ENCODE assay signal across 21 cellular contexts in the genomic region with DNA sequence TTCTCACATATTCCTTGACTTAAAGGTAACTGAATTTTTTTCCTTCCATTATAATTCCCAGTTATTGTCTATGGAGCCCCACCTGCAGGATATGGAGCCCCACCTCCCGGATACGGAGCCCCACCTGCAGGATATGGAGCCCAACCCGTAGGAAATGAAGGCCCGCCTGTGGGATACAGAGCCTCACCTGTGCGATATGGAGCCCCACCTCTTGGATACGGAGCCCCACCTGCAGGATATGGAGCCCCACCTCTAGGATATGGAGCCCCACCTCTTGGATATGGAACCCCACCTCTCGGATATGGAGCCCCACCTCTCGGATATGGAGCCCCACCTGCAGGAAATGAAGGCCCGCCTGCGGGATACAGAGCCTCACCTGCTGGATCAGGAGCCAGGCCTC. TPM values are rescaled to one million over a fixed set of nuclear protein-coding genes. Genes with fewer than 3 reads are reported as not detected.
DNase-seq lines count a peak whose midpoint lies in the region; FAIRE-seq and TF ChIP-seq lines count a peak whose summit lies in the region.
"Had no signal": no experiment of that assay in that cellular context is flagged by ENCODE, and none has a peak within 500 bp of the region (broad histone marks: within the 10 kb centered on the region; RNA-seq: fewer than 3 reads in every experiment).

No MANE protein-coding gene starts in this region.

- H3K4me2 ChIP-seq in H1 (ENCODE audit: insufficient read depth in 1 of 2, low read depth in 2 of 2, low read length in 2 of 2) (no peak overlapping the region), OCI-LY7 (ENCODE audit: low read length) (no peak overlapping the region)
- H3K4me2 ChIP-seq: BLaER1 treated with 17β-estradiol and CSF1 and Interleukin-3, amounts not matched to agents 10 nM and 100 nM had no signal

- CTCF ChIA-PET in HEK293 (lab: Yijun Ruan, JAX), result interaction anchor here (0.8 to 1.8 kb wide), 2 partner anchors 10 to 64 kb away, joined by 3 to 5 read pairs; partner anchors contain the start of gene NDUFA6
- CTCF ChIA-PET in H1 (lab: Charles Lee; ENCODE audit: partially characterized antibody), result no interaction called here
- CTCF ChIA-PET in OCI-LY7 (lab: Charles Lee; ENCODE audit: unreplicated experiment), result no interaction called here
- CTCF ChIA-PET in activated CD4-positive, alpha-beta T cell treated with anti-CD3 and anti-CD28 coated beads, Interleukin-2, amount 10 ng/mL, durations not matched to agents 7 days and 5 days (lab: Charles Lee), result interaction anchor here (0.5 kb wide), 1 partner anchor 335 kb away, joined by 3 read pairs; no protein-coding TSS in a partner anchor

- TF ChIP-seq POLR2A in H1 (IDR thresholded peaks at IDR 0.05; ENCODE audit: control extremely low read depth in 1 of 2, low read depth in 2 of 2, low read length in 2 of 2), result no peak

- H3K23ac ChIP-seq in H1 (ENCODE audit: insufficient read length), result no peak overlapping the region

- H3K4me3 ChIP-seq in HEK293 (ENCODE audit: low read depth, low read length), result no peak overlapping the region
- H3K4me3 ChIP-seq in H1 (ENCODE audit: extremely low read depth in 1 of 4, insufficient read depth in 2 of 4, low read depth in 3 of 4, low read length in 4 of 4), result no peak overlapping the region
- no peak overlapping the region for H3K4me3 ChIP-seq in OCI-LY7 (ENCODE audit: low read depth, low read length, poor library complexity, severe bottlenecking)
- H3K4me3 ChIP-seq: BLaER1 treated with 17β-estradiol and CSF1 and Interleukin-3, amounts not matched to agents 10 nM and 100 nM had no signal

- H2AFZ ChIP-seq in H1 (ENCODE audit: low read length), result 0 out of 2 replicates have a peak overlapping the region, but pooled peaks have one; percentile 36
- no peak overlapping the region for H2AFZ ChIP-seq in OCI-LY7 (ENCODE audit: low read length)

- H4K5ac ChIP-seq in H1 (ENCODE audit: insufficient read length, low read depth, low read length), result no peak overlapping the region

- H3K9me2 ChIP-seq in OCI-LY7 (ENCODE audit: insufficient read depth, low read length), result no peaks in the 10 kb centered on the region; the same call in 1 of the 2 replicates

- no peak overlapping the region for H3K4me3 Mint-ChIP-seq in activated CD4-positive, alpha-beta T cell treated with anti-CD3 and anti-CD28 coated beads, Interleukin-2, amount 10 ng/mL, durations not matched to agents 7 days and 5 days
- H3K4me3 Mint-ChIP-seq: CD14-positive monocyte; CD4-positive, alpha-beta memory T cell; HFFc6 had no signal

- WGBS in H1 (ENCODE audit: extremely low coverage in 1 of 2, insufficient coverage in 1 of 2, insufficient read length in 1 of 2, insufficient replicate concordance in 2 of 2, low coverage in 1 of 2, low lambda C conversion rate in 2 of 2, missing lambda C conversion rate in 1 of 2), 2 experiments, result 85% methylated on average over 10 of the region's 10 CpGs; no CpG with 5 or more reads in 1 of the 2 experiments

- no peak for FAIRE-seq in H1 (lab: Jason Lieb, UNC)
- FAIRE-seq: A204.1, G401.6, GM12892, H54 had no signal

- no peaks in the 10 kb centered on the region for H3K23me2 ChIP-seq in H1 (ENCODE audit: low read depth, low read length)

- peaks cover 14% of the 10 kb centered on the region for H3K36me3 Mint-ChIP-seq in activated CD4-positive, alpha-beta T cell treated with anti-CD3 and anti-CD28 coated beads, Interleukin-2, amount 10 ng/mL, durations not matched to agents 7 days and 5 days (ENCODE audit: low read depth)
- H3K36me3 Mint-ChIP-seq: CD14-positive monocyte; CD4-positive, alpha-beta memory T cell had no signal

- no peak overlapping the region for H2BK15ac ChIP-seq in H1 (ENCODE audit: low read length)

- H3K27me3 Mint-ChIP-seq in activated CD4-positive, alpha-beta T cell treated with anti-CD3 and anti-CD28 coated beads, Interleukin-2, amount 10 ng/mL, durations not matched to agents 7 days and 5 days, result peaks cover 2% of the 10 kb centered on the region
- H3K27me3 Mint-ChIP-seq: CD4-positive, alpha-beta memory T cell had no signal

- no peak overlapping the region for H2BK5ac ChIP-seq in H1 (ENCODE audit: low read depth, low read length)

- intact Hi-C loops in OCI-LY7 (cut with micrococcal nuclease; ENCODE audit: unreplicated experiment), result no loop called here

- H2AK5ac ChIP-seq in H1 (ENCODE audit: low read depth, low read length), result no peak overlapping the region

- H3K14ac ChIP-seq in H1 (ENCODE audit: insufficient read length), result no peak overlapping the region

- no peaks in the 10 kb centered on the region; a peak in 1 of 7 replicates for H3K27me3 ChIP-seq in H1 (replicated peaks in 1 of 4; ENCODE audit: control insufficient read depth in 3 of 4, extremely low read depth in 1 of 4, insufficient read depth in 3 of 4, low read length in 3 of 4)
- H3K27me3 ChIP-seq: BE2C; BLaER1 treated with 17β-estradiol and CSF1 and Interleukin-3, amounts not matched to agents 10 nM and 100 nM had no signal

- H4K20me1 ChIP-seq in H1 (replicated peaks in 1 of 2; ENCODE audit: control insufficient read depth in 1 of 2, insufficient read depth in 2 of 2, low read length in 2 of 2) (no peaks in the 10 kb centered on the region), OCI-LY7 (ENCODE audit: insufficient read depth, low read length) (no peaks in the 10 kb centered on the region)
- H4K20me1 ChIP-seq: BLaER1 treated with 17β-estradiol and CSF1 and Interleukin-3, amounts not matched to agents 10 nM and 100 nM had no signal

- no peak overlapping the region for H3K4ac ChIP-seq in H1 (replicated peaks; ENCODE audit: insufficient read length, low read depth, low read length)

- POLR2A ChIA-PET in HEK293 (lab: Yijun Ruan, JAX) (no interaction called here), H1 (lab: Charles Lee; ENCODE audit: partially characterized antibody) (no interaction called here), OCI-LY7 (lab: Charles Lee) (interaction anchor here (0.6 kb wide), 1 partner anchor 24 kb away, joined by 3 read pairs; no protein-coding TSS in a partner anchor)
- POLR2A ChIA-PET in activated CD4-positive, alpha-beta T cell treated with anti-CD3 and anti-CD28 coated beads, Interleukin-2, amount 10 ng/mL, durations not matched to agents 7 days and 5 days (lab: Charles Lee), result no interaction called here

- H3K9me3 Mint-ChIP-seq in activated CD4-positive, alpha-beta T cell treated with anti-CD3 and anti-CD28 coated beads, Interleukin-2, amount 10 ng/mL, durations not matched to agents 7 days and 5 days, result peaks cover 11% of the 10 kb centered on the region
- H3K9me3 Mint-ChIP-seq: CD4-positive, alpha-beta memory T cell; HFFc6 had no signal

- peaks cover 37% of the 10 kb centered on the region for H3K4me1 Mint-ChIP-seq in activated CD4-positive, alpha-beta T cell treated with anti-CD3 and anti-CD28 coated beads, Interleukin-2, amount 10 ng/mL, durations not matched to agents 7 days and 5 days

- H3K27ac ChIP-seq in HEK293 (ENCODE audit: extremely low read depth, low read depth, low read length) (no peak overlapping the region), H1 (ENCODE audit: low read depth, low read length) (no peak overlapping the region), OCI-LY7 (ENCODE audit: low read depth, low read length, poor library complexity, severe bottlenecking) (no peak overlapping the region)
- H3K27ac ChIP-seq: 22Rv1; BLaER1 treated with 17β-estradiol and CSF1 and Interleukin-3, amounts not matched to agents 10 nM and 100 nM had no signal

- no peak overlapping the region for H3K9ac ChIP-seq in H1 (replicated peaks in 1 of 4; ENCODE audit: extremely low read depth in 1 of 4, low read depth in 3 of 4, low read length in 3 of 4)
- H3K9ac ChIP-seq: BLaER1 treated with 17β-estradiol and CSF1 and Interleukin-3, amounts not matched to agents 10 nM and 100 nM had no signal

- H3K9me3 ChIP-seq in HEK293 (ENCODE audit: control insufficient read depth, insufficient read depth, low read depth, low read length) (no peaks in the 10 kb centered on the region), H1 (ENCODE audit: insufficient read depth in 2 of 2, low read depth in 1 of 2, low read length in 1 of 2) (no peaks in the 10 kb centered on the region), OCI-LY7 (ENCODE audit: low read length) (no peaks in the 10 kb centered on the region)
- H3K9me3 ChIP-seq: BE2C had no signal

- H3K56ac ChIP-seq in H1 (replicated peaks; ENCODE audit: insufficient read length, low read depth, low read length), result no peak overlapping the region

- TF ChIP-seq CTCF in HEK293 (tag by site-specific recombination; IDR thresholded peaks at IDR 0.05), result no peak
- TF ChIP-seq CTCF in H1 (IDR thresholded peaks at IDR 0.05; ENCODE audit: control extremely low read depth in 1 of 3, insufficient read depth in 1 of 3, low read depth in 1 of 3, low read length in 3 of 3), result no peak
- TF ChIP-seq CTCF in OCI-LY7 (conservative IDR thresholded peaks at IDR 0.05; ENCODE audit: low read length), result no peak

- H3K4me1 ChIP-seq in HEK293 (ENCODE audit: control insufficient read depth, insufficient read depth, low read length) (no peaks in the 10 kb centered on the region), H1 (replicated peaks in 1 of 4; ENCODE audit: control insufficient read depth in 3 of 4, insufficient read depth in 4 of 4, low read length in 3 of 4) (no peaks in the 10 kb centered on the region), OCI-LY7 (ENCODE audit: insufficient read depth, low read length, poor library complexity, severe bottlenecking) (peaks cover 7% of the 10 kb centered on the region)
- H3K4me1 ChIP-seq: BE2C had no signal

- H4K8ac ChIP-seq in H1 (ENCODE audit: extremely low read depth, insufficient read depth, low read length), result no peak overlapping the region

- H2BK20ac ChIP-seq in H1 (ENCODE audit: low read length), result no peak overlapping the region

- no peak overlapping the region for H2BK120ac ChIP-seq in H1 (replicated peaks; ENCODE audit: low read depth, low read length)

- H3K18ac ChIP-seq in H1 (ENCODE audit: extremely low read depth, low read length), result no peak overlapping the region

- H3K79me1 ChIP-seq in H1 (ENCODE audit: low read depth, low read length), result no peaks in the 10 kb centered on the region

- no peak for TF ChIP-seq RAD21 in H1 (IDR thresholded peaks at IDR 0.05 in 1 of 2, conservative IDR thresholded peaks at IDR 0.05 in 1 of 2; ENCODE audit: low read depth in 2 of 2, low read length in 2 of 2)

- no peak overlapping the region for H2BK12ac ChIP-seq in H1 (ENCODE audit: low read depth, low read length)

- no TSS peak for BruUV-seq in OCI-LY7 (replicated peaks; lab: Mats Ljungman, UMichigan)

- H3K79me2 ChIP-seq in H1 (ENCODE audit: control insufficient read depth in 1 of 2, insufficient read depth in 2 of 2, low read length in 2 of 2) (no peaks in the 10 kb centered on the region), OCI-LY7 (ENCODE audit: insufficient read depth, low read depth, low read length) (no peaks in the 10 kb centered on the region)

- no peaks in the 10 kb centered on the region for H3K36me3 ChIP-seq in HEK293 (ENCODE audit: control insufficient read depth in 2 of 2, insufficient read depth in 1 of 2, low read length in 2 of 2)
- H3K36me3 ChIP-seq in H1 (ENCODE audit: control insufficient read depth in 2 of 4, insufficient read depth in 4 of 4, low read length in 3 of 4), result no peaks in the 10 kb centered on the region
- no peaks in the 10 kb centered on the region for H3K36me3 ChIP-seq in OCI-LY7 (ENCODE audit: insufficient read depth, low read length)
- H3K36me3 ChIP-seq: BE2C; BLaER1 treated with 17β-estradiol and CSF1 and Interleukin-3, amounts not matched to agents 10 nM and 100 nM had no signal

- DNase-seq in NCI-H146 (lab: John Stamatoyannopoulos, UW) (peak; percentile 15), NCI-H146 treated with DMSO at 0.1 percent for 48 hours (lab: John Stamatoyannopoulos, UW; ENCODE audit: unreplicated experiment) (no peak), H1 (ENCODE audit: low read depth in 1 of 2, low spot score in 2 of 2) (peak in 1 of 2 experiments; percentile 48), iPS DF 19.7 (ENCODE audit: low read depth, low spot score) (peak; percentile 2), OCI-LY7 (ENCODE audit: low spot score) (no peak)
- DNase-seq in stimulated activated CD8-positive, alpha-beta memory T cell treated with anti-CD3 and anti-CD28 coated beads, Interleukin-4, amount 100 ng/mL, for 48 hours, result no peak
- no peak for DNase-seq in activated CD4-positive, alpha-beta T cell treated with anti-CD3 and anti-CD28 coated beads, Interleukin-2, amount 10 ng/mL, durations not matched to agents 7 days and 5 days
- DNase-seq: BE2C; Calu3; CD4-positive, alpha-beta memory T cell; COR-L47; DND-41; HFFc6 had no signal

- no peak overlapping the region for H4K91ac ChIP-seq in H1 (replicated peaks; ENCODE audit: insufficient read length, low read length)

- no peak for TF ChIP-seq EP300 in H1 (IDR thresholded peaks at IDR 0.05; ENCODE audit: borderline replicate concordance in 1 of 2, low read depth in 2 of 2, low read length in 2 of 2)

- H3K27ac Mint-ChIP-seq in activated CD4-positive, alpha-beta T cell treated with anti-CD3 and anti-CD28 coated beads, Interleukin-2, amount 10 ng/mL, durations not matched to agents 7 days and 5 days, result no peak overlapping the region
- H3K27ac Mint-ChIP-seq: CD14-positive monocyte; CD4-positive, alpha-beta memory T cell; HFFc6 had no signal

RNA-seq across cellular contexts. Expression of gene WBP2NL, which starts 28.1 kb away (rescaled TPM):
- not detected in 2 replicates for total RNA-seq in H1 (2021; fragmentation: NEBNext Ultra II Directional; extraction: Animal tissue kit (Norgen Biotek cat#: 25700))
- not detected in 2 replicates for polyA plus RNA-seq in H1 (2011; rRNA removed)
- polyA plus RNA-seq in H1 (2011; cell fraction: cytosol; rRNA removed), result not detected
- polyA plus RNA-seq in H1 (2011; cell fraction: nucleus; rRNA removed), result not detected
- not detected in 4 replicates for polyA plus RNA-seq in H1 (2012, experiment 1 of 2)
- not detected for polyA plus RNA-seq in H1 (2012, experiment 2 of 2)
- not detected for polyA plus RNA-seq in H1 (2013, experiment 1 of 2)
- not detected for polyA plus RNA-seq in H1 (2013, experiment 2 of 2)
- polyA minus RNA-seq in H1 (2011; rRNA and poly(A)+ RNA removed), result not detected in 2 replicates
- polyA minus RNA-seq in H1 (2011; cell fraction: cytosol; rRNA and poly(A)+ RNA removed), result not detected
- polyA minus RNA-seq in H1 (2011; cell fraction: nucleus; rRNA and poly(A)+ RNA removed), result not detected
- total RNA-seq in OCI-LY7 (2014; rRNA removed; shearing (Covaris generic)), result 1.9 and 2.2 TPM in 2 replicates
- 0.94 and 1.1 TPM in 2 replicates for total RNA-seq in OCI-LY7 (2022)
- total RNA-seq in activated CD4-positive, alpha-beta T cell treated with anti-CD3 and anti-CD28 coated beads, Interleukin-2, amount 10 ng/mL, durations not matched to agents 7 days and 5 days, result 1 to 10 TPM; 1.5 to 1.6 TPM
- total RNA-seq: HFFc6 had no signal

RNA-seq across cellular contexts. Expression of gene NAGA, which starts 43.9 kb away (rescaled TPM):
- 14.7 and 14.8 TPM in 2 replicates for total RNA-seq in H1 (2021; fragmentation: NEBNext Ultra II Directional; extraction: Animal tissue kit (Norgen Biotek cat#: 25700))
- 30.7 and 39.5 TPM in 2 replicates for polyA plus RNA-seq in H1 (2011; rRNA removed)
- polyA plus RNA-seq in H1 (2011; cell fraction: cytosol; rRNA removed), result 30.8 TPM
- polyA plus RNA-seq in H1 (2011; cell fraction: nucleus; rRNA removed), result 40.3 TPM
- polyA plus RNA-seq in H1 (2012, experiment 1 of 2), result 17.1 to 23.7 TPM (median 19.8 TPM) in 4 replicates
- 18.9 TPM for polyA plus RNA-seq in H1 (2012, experiment 2 of 2)
- 20.2 TPM for polyA plus RNA-seq in H1 (2013, experiment 1 of 2)
- polyA plus RNA-seq in H1 (2013, experiment 2 of 2), result 20.8 TPM
- polyA minus RNA-seq in H1 (2011; rRNA and poly(A)+ RNA removed), result 35.3 and 40.0 TPM in 2 replicates
- polyA minus RNA-seq in H1 (2011; cell fraction: cytosol; rRNA and poly(A)+ RNA removed), result 18.3 TPM
- polyA minus RNA-seq in H1 (2011; cell fraction: nucleus; rRNA and poly(A)+ RNA removed), result 14.3 TPM
- 11.2 and 16.9 TPM in 2 replicates for total RNA-seq in OCI-LY7 (2014; rRNA removed; shearing (Covaris generic))
- total RNA-seq in OCI-LY7 (2022), result 14.4 and 14.9 TPM in 2 replicates
- 10 to 100 TPM; 22.4 to 23.0 TPM for total RNA-seq in activated CD4-positive, alpha-beta T cell treated with anti-CD3 and anti-CD28 coated beads, Interleukin-2, amount 10 ng/mL, durations not matched to agents 7 days and 5 days

RNA-seq across cellular contexts. Expression of gene PHETA2, which starts 47.3 kb away (rescaled TPM):
- total RNA-seq in H1 (2021; fragmentation: NEBNext Ultra II Directional; extraction: Animal tissue kit (Norgen Biotek cat#: 25700)), result 7.4 and 8.0 TPM in 2 replicates
- 7.6 and 8.4 TPM in 2 replicates for polyA plus RNA-seq in H1 (2011; rRNA removed)
- 9.3 TPM for polyA plus RNA-seq in H1 (2011; cell fraction: cytosol; rRNA removed)
- 9.5 TPM for polyA plus RNA-seq in H1 (2011; cell fraction: nucleus; rRNA removed)
- polyA plus RNA-seq in H1 (2012, experiment 1 of 2), result 6.3 to 9.1 TPM (median 8.2 TPM) in 4 replicates
- polyA plus RNA-seq in H1 (2012, experiment 2 of 2), result 10.9 TPM
- polyA plus RNA-seq in H1 (2013, experiment 1 of 2), result 3.1 TPM
- polyA plus RNA-seq in H1 (2013, experiment 2 of 2), result 3.5 TPM
- polyA minus RNA-seq in H1 (2011; rRNA and poly(A)+ RNA removed), result 3.6 and 4.8 TPM in 2 replicates
- 3.1 TPM for polyA minus RNA-seq in H1 (2011; cell fraction: cytosol; rRNA and poly(A)+ RNA removed)
- 5.3 TPM for polyA minus RNA-seq in H1 (2011; cell fraction: nucleus; rRNA and poly(A)+ RNA removed)
- total RNA-seq in OCI-LY7 (2014; rRNA removed; shearing (Covaris generic)), result 0.05 TPM in 1 of 2 replicates, not detected in the other
- total RNA-seq in OCI-LY7 (2022), result 0.23 and 0.35 TPM in 2 replicates
- 1 to 10 TPM; 1.8 to 2.6 TPM for total RNA-seq in activated CD4-positive, alpha-beta T cell treated with anti-CD3 and anti-CD28 coated beads, Interleukin-2, amount 10 ng/mL, durations not matched to agents 7 days and 5 days

RNA-seq across cellular contexts. Expression of gene SMDT1, which starts 52.8 kb away (rescaled TPM):
- total RNA-seq in H1 (2021; fragmentation: NEBNext Ultra II Directional; extraction: Animal tissue kit (Norgen Biotek cat#: 25700)), result 35.6 and 36.0 TPM in 2 replicates
- polyA plus RNA-seq in H1 (2011; rRNA removed), result 34.9 and 40.7 TPM in 2 replicates
- polyA plus RNA-seq in H1 (2011; cell fraction: cytosol; rRNA removed), result 24.5 TPM
- polyA plus RNA-seq in H1 (2011; cell fraction: nucleus; rRNA removed), result 19.7 TPM
- 36.3 to 59.7 TPM (median 47.1 TPM) in 4 replicates for polyA plus RNA-seq in H1 (2012, experiment 1 of 2)
- 15.3 TPM for polyA plus RNA-seq in H1 (2012, experiment 2 of 2)
- 21.7 TPM for polyA plus RNA-seq in H1 (2013, experiment 1 of 2)
- polyA plus RNA-seq in H1 (2013, experiment 2 of 2), result 22.2 TPM
- polyA minus RNA-seq in H1 (2011; rRNA and poly(A)+ RNA removed), result 2.6 and 5.5 TPM in 2 replicates
- 3.0 TPM for polyA minus RNA-seq in H1 (2011; cell fraction: cytosol; rRNA and poly(A)+ RNA removed)
- polyA minus RNA-seq in H1 (2011; cell fraction: nucleus; rRNA and poly(A)+ RNA removed), result 10.3 TPM
- total RNA-seq in OCI-LY7 (2014; rRNA removed; shearing (Covaris generic)), result 23.0 and 31.5 TPM in 2 replicates
- total RNA-seq in OCI-LY7 (2022), result 111 and 114 TPM in 2 replicates
- total RNA-seq in activated CD4-positive, alpha-beta T cell treated with anti-CD3 and anti-CD28 coated beads, Interleukin-2, amount 10 ng/mL, durations not matched to agents 7 days and 5 days, result 10 to 100 TPM; 62.4 to 95.6 TPM

RNA-seq across cellular contexts. Expression of gene SEPTIN3, which starts 57.5 kb away (rescaled TPM):
- total RNA-seq in H1 (2021; fragmentation: NEBNext Ultra II Directional; extraction: Animal tissue kit (Norgen Biotek cat#: 25700)), result 38.9 and 39.1 TPM in 2 replicates
- 39.7 and 52.9 TPM in 2 replicates for polyA plus RNA-seq in H1 (2011; rRNA removed)
- polyA plus RNA-seq in H1 (2011; cell fraction: cytosol; rRNA removed), result 49.5 TPM
- 42.1 TPM for polyA plus RNA-seq in H1 (2011; cell fraction: nucleus; rRNA removed)
- 45.3 to 51.2 TPM (median 49.0 TPM) in 4 replicates for polyA plus RNA-seq in H1 (2012, experiment 1 of 2)
- polyA plus RNA-seq in H1 (2012, experiment 2 of 2), result 25.0 TPM
- 20.4 TPM for polyA plus RNA-seq in H1 (2013, experiment 1 of 2)
- 21.2 TPM for polyA plus RNA-seq in H1 (2013, experiment 2 of 2)
- polyA minus RNA-seq in H1 (2011; rRNA and poly(A)+ RNA removed), result 66.0 and 66.2 TPM in 2 replicates
- 28.8 TPM for polyA minus RNA-seq in H1 (2011; cell fraction: cytosol; rRNA and poly(A)+ RNA removed)
- 22.9 TPM for polyA minus RNA-seq in H1 (2011; cell fraction: nucleus; rRNA and poly(A)+ RNA removed)
- 0.46 and 1.1 TPM in 2 replicates for total RNA-seq in OCI-LY7 (2014; rRNA removed; shearing (Covaris generic))
- total RNA-seq in OCI-LY7 (2022), result 1.9 and 2.1 TPM in 2 replicates
- 1 to 10 TPM; 1.4 to 1.6 TPM for total RNA-seq in activated CD4-positive, alpha-beta T cell treated with anti-CD3 and anti-CD28 coated beads, Interleukin-2, amount 10 ng/mL, durations not matched to agents 7 days and 5 days
- polyA plus RNA-seq: CD4-positive, alpha-beta memory T cell had no signal

Comparison
In these comparisons a context has a peak if more than half of its experiments do, and no peak if none do; other contexts are left out.
1. DNase-seq: peak in NCI-H146 (single experiment) and iPS DF 19.7 (single experiment); none in NCI-H146 treated with DMSO at 0.1 percent for 48 hours (single experiment), OCI-LY7 (single experiment), stimulated activated CD8-positive, alpha-beta memory T cell treated with anti-CD3 and anti-CD28 coated beads, Interleukin-4, amount 100 ng/mL, for 48 hours (single experiment) and activated CD4-positive, alpha-beta T cell treated with anti-CD3 and anti-CD28 coated beads, Interleukin-2, amount 10 ng/mL, durations not matched to agents 7 days and 5 days (single experiment).
2. CTCF ChIA-PET loops: an anchor here in HEK293 (0.8 to 1.8 kb wide) and activated CD4-positive, alpha-beta T cell treated with anti-CD3 and anti-CD28 coated beads, Interleukin-2, amount 10 ng/mL, durations not matched to agents 7 days and 5 days (0.5 kb wide); none called in H1 and OCI-LY7.